ENCODE assay signal across 1 cellular context in genomic region chr19:35643255-35644205, GRCh38.
TF ChIP-seq lines count a peak whose summit lies in the region.

No MANE protein-coding gene starts in this region.

TF ChIP-seq in K562, 482 proteins besides CTCF, POLR2A, EP300 and RAD21 (continued from another document and continues in another):
- TF ChIP-seq, protein P1, sequence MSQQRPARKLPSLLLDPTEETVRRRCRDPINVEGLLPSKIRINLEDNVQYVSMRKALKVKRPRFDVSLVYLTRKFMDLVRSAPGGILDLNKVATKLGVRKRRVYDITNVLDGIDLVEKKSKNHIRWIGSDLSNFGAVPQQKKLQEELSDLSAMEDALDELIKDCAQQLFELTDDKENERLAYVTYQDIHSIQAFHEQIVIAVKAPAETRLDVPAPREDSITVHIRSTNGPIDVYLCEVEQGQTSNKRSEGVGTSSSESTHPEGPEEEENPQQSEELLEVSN (IDR thresholded peaks at IDR 0.05; ENCODE audit: borderline replicate concordance in 1 of 2, extremely low read depth in 1 of 2, insufficient read depth in 1 of 2, insufficient read length in 1 of 2, low read depth in 1 of 2, low read length in 1 of 2, poor library complexity in 1 of 2, severe bottlenecking in 1 of 2): peak; percentile 99 to 100
- peak; percentile 95 for TF ChIP-seq ZNF224 (CRISPR knock-in tag; IDR thresholded peaks at IDR 0.05)
- no peak for TF ChIP-seq ZNF263 (CRISPR knock-in tag; IDR thresholded peaks at IDR 0.05; ENCODE audit: borderline replicate concordance)
- TF ChIP-seq ZBTB17 (CRISPR knock-in tag; IDR thresholded peaks at IDR 0.05): peak; percentile 82
- TF ChIP-seq CTBP1 (IDR thresholded peaks at IDR 0.05; ENCODE audit: borderline replicate concordance): peak; percentile 92
- TF ChIP-seq STAT5A (IDR thresholded peaks at IDR 0.05; ENCODE audit: borderline replicate concordance, low read length): no peak
- TF ChIP-seq CUX1 (CRISPR knock-in tag; IDR thresholded peaks at IDR 0.05): no peak
- TF ChIP-seq, protein P2, sequence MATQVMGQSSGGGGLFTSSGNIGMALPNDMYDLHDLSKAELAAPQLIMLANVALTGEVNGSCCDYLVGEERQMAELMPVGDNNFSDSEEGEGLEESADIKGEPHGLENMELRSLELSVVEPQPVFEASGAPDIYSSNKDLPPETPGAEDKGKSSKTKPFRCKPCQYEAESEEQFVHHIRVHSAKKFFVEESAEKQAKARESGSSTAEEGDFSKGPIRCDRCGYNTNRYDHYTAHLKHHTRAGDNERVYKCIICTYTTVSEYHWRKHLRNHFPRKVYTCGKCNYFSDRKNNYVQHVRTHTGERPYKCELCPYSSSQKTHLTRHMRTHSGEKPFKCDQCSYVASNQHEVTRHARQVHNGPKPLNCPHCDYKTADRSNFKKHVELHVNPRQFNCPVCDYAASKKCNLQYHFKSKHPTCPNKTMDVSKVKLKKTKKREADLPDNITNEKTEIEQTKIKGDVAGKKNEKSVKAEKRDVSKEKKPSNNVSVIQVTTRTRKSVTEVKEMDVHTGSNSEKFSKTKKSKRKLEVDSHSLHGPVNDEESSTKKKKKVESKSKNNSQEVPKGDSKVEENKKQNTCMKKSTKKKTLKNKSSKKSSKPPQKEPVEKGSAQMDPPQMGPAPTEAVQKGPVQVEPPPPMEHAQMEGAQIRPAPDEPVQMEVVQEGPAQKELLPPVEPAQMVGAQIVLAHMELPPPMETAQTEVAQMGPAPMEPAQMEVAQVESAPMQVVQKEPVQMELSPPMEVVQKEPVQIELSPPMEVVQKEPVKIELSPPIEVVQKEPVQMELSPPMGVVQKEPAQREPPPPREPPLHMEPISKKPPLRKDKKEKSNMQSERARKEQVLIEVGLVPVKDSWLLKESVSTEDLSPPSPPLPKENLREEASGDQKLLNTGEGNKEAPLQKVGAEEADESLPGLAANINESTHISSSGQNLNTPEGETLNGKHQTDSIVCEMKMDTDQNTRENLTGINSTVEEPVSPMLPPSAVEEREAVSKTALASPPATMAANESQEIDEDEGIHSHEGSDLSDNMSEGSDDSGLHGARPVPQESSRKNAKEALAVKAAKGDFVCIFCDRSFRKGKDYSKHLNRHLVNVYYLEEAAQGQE (CRISPR knock-in tag; IDR thresholded peaks at IDR 0.05; ENCODE audit: low read depth): peak; percentile 63; the same call in 1 of the 2 replicates
- peak; percentile 45; the same call in 1 of the 2 replicates for TF ChIP-seq CREB1 (IDR thresholded peaks at IDR 0.05)
- peak; percentile 85 for TF ChIP-seq CREB1 (CRISPR knock-in tag; IDR thresholded peaks at IDR 0.05)
- TF ChIP-seq POLR2H (tag; IDR thresholded peaks at IDR 0.05; ENCODE audit: low read depth): peak; percentile 67
- peak; percentile 87 for TF ChIP-seq VEZF1 (CRISPR knock-in tag; IDR thresholded peaks at IDR 0.05)
- TF ChIP-seq ID3 (CRISPR knock-in tag; IDR thresholded peaks at IDR 0.05): no peak
- peak; percentile 74; the same call in 1 of the 2 replicates for TF ChIP-seq ID3 (tag; IDR thresholded peaks at IDR 0.05)
- TF ChIP-seq ETS2 (tag; IDR thresholded peaks at IDR 0.05; ENCODE audit: borderline replicate concordance, poor library complexity, severe bottlenecking): no peak
- TF ChIP-seq SMARCE1 (IDR thresholded peaks at IDR 0.05): no peak
- TF ChIP-seq, protein P3, sequence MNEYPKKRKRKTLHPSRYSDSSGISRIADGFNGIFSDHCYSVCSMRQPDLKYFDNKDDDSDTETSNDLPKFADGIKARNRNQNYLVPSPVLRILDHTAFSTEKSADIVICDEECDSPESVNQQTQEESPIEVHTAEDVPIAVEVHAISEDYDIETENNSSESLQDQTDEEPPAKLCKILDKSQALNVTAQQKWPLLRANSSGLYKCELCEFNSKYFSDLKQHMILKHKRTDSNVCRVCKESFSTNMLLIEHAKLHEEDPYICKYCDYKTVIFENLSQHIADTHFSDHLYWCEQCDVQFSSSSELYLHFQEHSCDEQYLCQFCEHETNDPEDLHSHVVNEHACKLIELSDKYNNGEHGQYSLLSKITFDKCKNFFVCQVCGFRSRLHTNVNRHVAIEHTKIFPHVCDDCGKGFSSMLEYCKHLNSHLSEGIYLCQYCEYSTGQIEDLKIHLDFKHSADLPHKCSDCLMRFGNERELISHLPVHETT (CRISPR knock-in tag; conservative IDR thresholded peaks at IDR 0.05 in 1 of 2, IDR thresholded peaks at IDR 0.05 in 1 of 2): peak in 1 of 2 experiments; percentile 64; a peak in 1 of 4 replicates
- no peak for TF ChIP-seq ESRRB (CRISPR knock-in tag; IDR thresholded peaks at IDR 0.05; ENCODE audit: borderline replicate concordance)
- TF ChIP-seq, protein P4, sequence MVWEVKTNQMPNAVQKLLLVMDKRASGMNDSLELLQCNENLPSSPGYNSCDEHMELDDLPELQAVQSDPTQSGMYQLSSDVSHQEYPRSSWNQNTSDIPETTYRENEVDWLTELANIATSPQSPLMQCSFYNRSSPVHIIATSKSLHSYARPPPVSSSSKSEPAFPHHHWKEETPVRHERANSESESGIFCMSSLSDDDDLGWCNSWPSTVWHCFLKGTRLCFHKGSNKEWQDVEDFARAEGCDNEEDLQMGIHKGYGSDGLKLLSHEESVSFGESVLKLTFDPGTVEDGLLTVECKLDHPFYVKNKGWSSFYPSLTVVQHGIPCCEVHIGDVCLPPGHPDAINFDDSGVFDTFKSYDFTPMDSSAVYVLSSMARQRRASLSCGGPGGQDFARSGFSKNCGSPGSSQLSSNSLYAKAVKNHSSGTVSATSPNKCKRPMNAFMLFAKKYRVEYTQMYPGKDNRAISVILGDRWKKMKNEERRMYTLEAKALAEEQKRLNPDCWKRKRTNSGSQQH (CRISPR knock-in tag; IDR thresholded peaks at IDR 0.05): no peak
- TF ChIP-seq KDM2B (CRISPR knock-in tag; IDR thresholded peaks at IDR 0.05): peak; percentile 84; the same call in 1 of the 2 replicates
- TF ChIP-seq NFE2L1 (tag; IDR thresholded peaks at IDR 0.05; ENCODE audit: borderline replicate concordance, low read depth): no peak
- TF ChIP-seq, protein P5, sequence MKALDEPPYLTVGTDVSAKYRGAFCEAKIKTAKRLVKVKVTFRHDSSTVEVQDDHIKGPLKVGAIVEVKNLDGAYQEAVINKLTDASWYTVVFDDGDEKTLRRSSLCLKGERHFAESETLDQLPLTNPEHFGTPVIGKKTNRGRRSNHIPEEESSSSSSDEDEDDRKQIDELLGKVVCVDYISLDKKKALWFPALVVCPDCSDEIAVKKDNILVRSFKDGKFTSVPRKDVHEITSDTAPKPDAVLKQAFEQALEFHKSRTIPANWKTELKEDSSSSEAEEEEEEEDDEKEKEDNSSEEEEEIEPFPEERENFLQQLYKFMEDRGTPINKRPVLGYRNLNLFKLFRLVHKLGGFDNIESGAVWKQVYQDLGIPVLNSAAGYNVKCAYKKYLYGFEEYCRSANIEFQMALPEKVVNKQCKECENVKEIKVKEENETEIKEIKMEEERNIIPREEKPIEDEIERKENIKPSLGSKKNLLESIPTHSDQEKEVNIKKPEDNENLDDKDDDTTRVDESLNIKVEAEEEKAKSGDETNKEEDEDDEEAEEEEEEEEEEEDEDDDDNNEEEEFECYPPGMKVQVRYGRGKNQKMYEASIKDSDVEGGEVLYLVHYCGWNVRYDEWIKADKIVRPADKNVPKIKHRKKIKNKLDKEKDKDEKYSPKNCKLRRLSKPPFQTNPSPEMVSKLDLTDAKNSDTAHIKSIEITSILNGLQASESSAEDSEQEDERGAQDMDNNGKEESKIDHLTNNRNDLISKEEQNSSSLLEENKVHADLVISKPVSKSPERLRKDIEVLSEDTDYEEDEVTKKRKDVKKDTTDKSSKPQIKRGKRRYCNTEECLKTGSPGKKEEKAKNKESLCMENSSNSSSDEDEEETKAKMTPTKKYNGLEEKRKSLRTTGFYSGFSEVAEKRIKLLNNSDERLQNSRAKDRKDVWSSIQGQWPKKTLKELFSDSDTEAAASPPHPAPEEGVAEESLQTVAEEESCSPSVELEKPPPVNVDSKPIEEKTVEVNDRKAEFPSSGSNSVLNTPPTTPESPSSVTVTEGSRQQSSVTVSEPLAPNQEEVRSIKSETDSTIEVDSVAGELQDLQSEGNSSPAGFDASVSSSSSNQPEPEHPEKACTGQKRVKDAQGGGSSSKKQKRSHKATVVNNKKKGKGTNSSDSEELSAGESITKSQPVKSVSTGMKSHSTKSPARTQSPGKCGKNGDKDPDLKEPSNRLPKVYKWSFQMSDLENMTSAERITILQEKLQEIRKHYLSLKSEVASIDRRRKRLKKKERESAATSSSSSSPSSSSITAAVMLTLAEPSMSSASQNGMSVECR (CRISPR knock-in tag; IDR thresholded peaks at IDR 0.05): peak; percentile 96
- 0 out of 2 replicates have a peak, but pooled peaks have one; percentile 30 for TF ChIP-seq IFI16 (CRISPR knock-in tag; IDR thresholded peaks at IDR 0.05)
- TF ChIP-seq NFRKB (IDR thresholded peaks at IDR 0.05; ENCODE audit: low read depth): no peak
- TF ChIP-seq BRF1 (IDR thresholded peaks at IDR 0.05; ENCODE audit: borderline replicate concordance, extremely low read depth, insufficient read length): no peak
- peak; percentile 82 for TF ChIP-seq E2F8 (IDR thresholded peaks at IDR 0.05; ENCODE audit: low read depth, partially characterized antibody)
- TF ChIP-seq ZC3H8 (IDR thresholded peaks at IDR 0.05): no peak
- TF ChIP-seq CHD2 (IDR thresholded peaks at IDR 0.05; ENCODE audit: low read depth, low read length): 0 out of 2 replicates have a peak, but pooled peaks have one; percentile 24
- no peak for TF ChIP-seq ELK3 (CRISPR knock-in tag; IDR thresholded peaks at IDR 0.05)
